Comparison of ENCODE assay signal across 8 cellular contexts in genomic region chr2:187500585-187501359, GRCh38. TPM values are rescaled to one million over a fixed set of nuclear protein-coding genes. Genes with fewer than 3 reads are reported as not detected.
A peak's percentile ranks its signal among the peaks of the same experiment; 100 is the strongest.
DNase-seq lines count a peak whose midpoint lies in the region; ATAC-seq and TF ChIP-seq lines count a peak whose summit lies in the region.
"Had no signal": no experiment of that assay in that cellular context is flagged by ENCODE, and none has a peak within 500 bp of the region (broad histone marks: within the 10 kb centered on the region; RNA-seq: fewer than 3 reads in every experiment).

No MANE protein-coding gene starts in this region.

- no peak overlapping the region for H3K18ac ChIP-seq in H9 (ENCODE audit: insufficient read length, low read depth, low read length)

- H3K36me3 ChIP-seq in gastrocnemius medialis, result peaks cover 0 to 7% of the 10 kb centered on the region in 2 donors

- H3K9me3 ChIP-seq in H9 (ENCODE audit: control insufficient read depth, low read depth, low read length) (no peaks in the 10 kb centered on the region), gastrocnemius medialis (no peaks in the 10 kb centered on the region)

- H3K4ac ChIP-seq in H9 (ENCODE audit: low read depth, low read length), result no peak overlapping the region

- no peak overlapping the region for H2AFZ ChIP-seq in H9 (ENCODE audit: low read length)

- H2BK5ac ChIP-seq in H9 (ENCODE audit: insufficient read length, low read length), result no peak overlapping the region

- H3K4me3 Mint-ChIP-seq in H9 (no peak overlapping the region), endothelial cell (ENCODE audit: unreplicated experiment) (no peak overlapping the region)

- H2BK120ac ChIP-seq in H9 (ENCODE audit: low read depth, low read length, poor library complexity, severe bottlenecking), result no peak overlapping the region

- no peaks in the 10 kb centered on the region for H3K79me2 ChIP-seq in H9 (ENCODE audit: insufficient read depth, low read length)

- no peak overlapping the region for H4K5ac ChIP-seq in H9 (ENCODE audit: insufficient read length, low read depth, low read length)

- H3K9me3 Mint-ChIP-seq in H9 (no peaks in the 10 kb centered on the region), endothelial cell (ENCODE audit: unreplicated experiment) (no peaks in the 10 kb centered on the region)

- peak; percentile 69 for TF ChIP-seq CTCF in H9 (conservative IDR thresholded peaks at IDR 0.05)
- TF ChIP-seq CTCF in endothelial cell (IDR thresholded peaks at IDR 0.05; ENCODE audit: unreplicated experiment), result no peak
- TF ChIP-seq CTCF in gastrocnemius medialis (IDR thresholded peaks at IDR 0.05 in 4 of 5, conservative IDR thresholded peaks at IDR 0.05 in 1 of 5), result no peak

- H2BK12ac ChIP-seq in H9 (ENCODE audit: insufficient read length, low read depth, low read length), result no peak overlapping the region

- no peaks in the 10 kb centered on the region for H3K79me1 ChIP-seq in H9 (ENCODE audit: insufficient read depth, low read depth, low read length, poor library complexity, severe bottlenecking)

- no peak overlapping the region for H3K4me2 ChIP-seq in H9 (ENCODE audit: insufficient read depth, insufficient read length, low read length)

- H3K14ac ChIP-seq in H9 (ENCODE audit: insufficient read depth, low read length), result no peak overlapping the region

- H3K4me1 Mint-ChIP-seq in H9, result peaks cover 11 to 19% of the 10 kb centered on the region in 2 experiments
- peaks cover 36% of the 10 kb centered on the region for H3K4me1 Mint-ChIP-seq in endothelial cell (ENCODE audit: unreplicated experiment)

- H4K20me1 ChIP-seq in H9 (ENCODE audit: control insufficient read depth, insufficient read depth, insufficient read length), result no peaks in the 10 kb centered on the region

- no CpG with 5 or more reads among the region's 7 CpGs for WGBS in H9 (ENCODE audit: extremely low coverage, insufficient read length, low lambda C conversion rate)

- no peaks in the 10 kb centered on the region for H3K27me3 ChIP-seq in H9 (ENCODE audit: insufficient read depth, low read length)
- no peaks in the 10 kb centered on the region for H3K27me3 ChIP-seq in gastrocnemius medialis

- H2BK15ac ChIP-seq in H9 (ENCODE audit: low read depth, low read length), result no peak overlapping the region

- H3K27me3 Mint-ChIP-seq in H9 (ENCODE audit: low read depth) (no peaks in the 10 kb centered on the region), endothelial cell (ENCODE audit: unreplicated experiment) (no peaks in the 10 kb centered on the region)

- H2BK20ac ChIP-seq in H9 (ENCODE audit: low read depth, low read length, poor library complexity, severe bottlenecking), result no peak overlapping the region

- H3K56ac ChIP-seq in H9 (ENCODE audit: insufficient read length, low read depth, low read length), result no peak overlapping the region

- H2AK5ac ChIP-seq in H9 (ENCODE audit: insufficient read length, low read length), result no peak overlapping the region

- no peak overlapping the region for H4K8ac ChIP-seq in H9 (replicated peaks; ENCODE audit: insufficient read length, low read depth, low read length)

- H3K36me3 Mint-ChIP-seq in H9 (ENCODE audit: insufficient read depth in 1 of 3, low read depth in 3 of 3), result no peaks in the 10 kb centered on the region
- H3K36me3 Mint-ChIP-seq in endothelial cell (ENCODE audit: low read depth, unreplicated experiment), result peaks cover 21% of the 10 kb centered on the region

- ATAC-seq in gastrocnemius medialis (peak; percentile 29 to 38), HG02763 (IDR thresholded peaks at IDR 0.05; ENCODE audit: unreplicated experiment) (no peak)

- DNase-seq in H9 (peak; percentile 35), NCI-H510A treated with DMSO at 0.1 percent for 48 hours (lab: John Stamatoyannopoulos, UW) (peak; percentile 28), endothelial cell (ENCODE audit: low spot score) (no peak), gastrocnemius medialis (no peak), substantia nigra (lab: John Stamatoyannopoulos, UW) (no peak)
- DNase-seq in activated naive CD4-positive, alpha-beta T cell treated with Interleukin-2 at 50 U/mL for 16 hours, result no peak
- DNase-seq: NCI-H2171 had no signal

- H3K27ac Mint-ChIP-seq in H9 (no peak overlapping the region), endothelial cell (ENCODE audit: unreplicated experiment) (peak overlapping the region; percentile 70)

- H3K23me2 ChIP-seq in H9 (ENCODE audit: insufficient read length, low read depth, low read length, poor library complexity, severe bottlenecking), result no peaks in the 10 kb centered on the region

- no peak overlapping the region for H3K23ac ChIP-seq in H9 (ENCODE audit: insufficient read length, low read depth, low read length)

- H4K91ac ChIP-seq in H9 (ENCODE audit: insufficient read length, low read depth, low read length), result no peak overlapping the region

- no peak overlapping the region for H3K4me3 ChIP-seq in gastrocnemius medialis

- intact Hi-C loops in gastrocnemius medialis (cut with DNase I; ENCODE audit: low total_unique reads), result loop anchor here (1.0 to 5.0 kb wide), 2 partner anchors 80 to 342 kb away; no protein-coding TSS in a partner anchor

- H3K27ac ChIP-seq in H9 (ENCODE audit: insufficient read length, low read depth, low read length) (no peak overlapping the region), gastrocnemius medialis (peak overlapping the region in 3 of 4 donors; percentile 3 to 53 (median 32)), substantia nigra (ENCODE audit: low read depth, low read length, poor library complexity, severe bottlenecking) (no peak overlapping the region)

- no peak overlapping the region for H3T11ph ChIP-seq in H9 (ENCODE audit: low read length)

- no peak overlapping the region for H3K9ac ChIP-seq in H9 (ENCODE audit: extremely low read depth, insufficient read length, low read length)

- H3K4me1 ChIP-seq in H9 (ENCODE audit: insufficient read depth, low read length) (no peaks in the 10 kb centered on the region), gastrocnemius medialis (peaks cover 0 to 6% of the 10 kb centered on the region in 2 donors)

- in situ Hi-C loops in gastrocnemius medialis (cut with MboI; ENCODE audit: low sequenced_read_pairs in 4 of 4), result loop anchor here (5.0 to 25.0 kb wide), 4 partner anchors 77 to 344 kb away; no protein-coding TSS in a partner anchor

- no peak for TF ChIP-seq POLR2A in gastrocnemius medialis (IDR thresholded peaks at IDR 0.05)

RNA-seq across cellular contexts. Expression of gene CALCRL, which starts 52.7 kb away (rescaled TPM):
- total RNA-seq in H9 (2021) (1.4 and 1.7 TPM in 2 replicates), endothelial cell (ENCODE audit: unreplicated experiment) (129 TPM), gastrocnemius medialis (10 to 100 TPM in 2 of 4 donors, 1 to 10 TPM in 2; 7.9 to 15.7 (median 11.6) TPM)

RNA-seq across cellular contexts. Expression of gene TFPI, which starts 53.5 kb away (rescaled TPM):
- 5.7 and 5.8 TPM in 2 replicates for total RNA-seq in H9 (2021)
- total RNA-seq in endothelial cell (ENCODE audit: unreplicated experiment), result 735 TPM
- total RNA-seq in gastrocnemius medialis, result 10 to 100 TPM; 30.7 to 91.5 (median 54.7) TPM

Comparison
In these comparisons a context has a peak if more than half of its experiments do, and no peak if none do; other contexts are left out.
1. DNase-seq: peak in H9 (single experiment) and NCI-H510A treated with DMSO at 0.1 percent for 48 hours (single experiment); none in endothelial cell (single experiment), gastrocnemius medialis (0 of 2), substantia nigra (0 of 49) and activated naive CD4-positive, alpha-beta T cell treated with Interleukin-2 at 50 U/mL for 16 hours (single experiment).
2. H3K27ac ChIP-seq: peak in gastrocnemius medialis (3 of 4); none in H9 (single experiment) and substantia nigra (single experiment).